Comparison of ENCODE assay signal across 19 cellular contexts in the genomic region with DNA sequence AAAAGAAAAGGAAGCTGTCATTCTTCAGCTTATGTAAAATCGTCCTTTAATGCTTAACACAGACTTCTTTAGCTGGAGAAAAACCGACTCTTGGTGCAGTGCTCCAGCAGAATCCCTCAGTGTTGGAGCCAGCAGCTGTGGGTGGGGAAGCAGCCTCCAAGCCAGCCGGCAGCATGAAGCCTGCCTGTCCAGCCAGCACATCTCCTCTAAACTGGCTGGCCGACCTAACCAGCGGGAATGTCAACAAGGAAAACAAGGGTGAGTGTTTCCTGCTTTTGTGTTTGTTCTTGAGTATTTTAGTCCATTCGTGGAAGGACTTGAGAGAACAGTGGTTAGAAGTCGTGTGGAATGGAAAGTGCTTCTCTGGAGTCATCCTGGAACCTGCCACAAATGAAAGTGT. TPM values are rescaled to one million over a fixed set of nuclear protein-coding genes. Genes with fewer than 3 reads are reported as not detected.
DNase-seq lines count a peak whose midpoint lies in the region; TF ChIP-seq lines count a peak whose summit lies in the region.
"Had no signal": no experiment of that assay in that cellular context is flagged by ENCODE, and none has a peak within 500 bp of the region (broad histone marks: within the 10 kb centered on the region; RNA-seq: fewer than 3 reads in every experiment).

No MANE protein-coding gene starts in this region.

- no peaks in the 10 kb centered on the region for H3K9me3 ChIP-seq in esophagus muscularis mucosa
- H3K9me3 ChIP-seq in tibial artery: no peaks in the 10 kb centered on the region
- H3K9me3 ChIP-seq: A549 had no signal

- intact Hi-C loops in esophagus muscularis mucosa (cut with DNase I) (no loop called here), tibial artery (cut with DNase I; ENCODE audit: low total_unique reads) (no loop called here)

- H3K4me3 ChIP-seq in esophagus muscularis mucosa (no peak overlapping the region), tibial artery (no peak overlapping the region)
- H3K4me3 ChIP-seq: A549 had no signal

- no peak for TF ChIP-seq CTCF in esophagus muscularis mucosa (IDR thresholded peaks at IDR 0.05)
- TF ChIP-seq CTCF in tibial artery (IDR thresholded peaks at IDR 0.05): no peak

- peaks cover 55 to 83% (median 69%) of the 10 kb centered on the region in 4 donors for H3K4me1 ChIP-seq in esophagus muscularis mucosa
- peaks cover 0 to 84% (median 40%) of the 10 kb centered on the region in 4 donors for H3K4me1 ChIP-seq in tibial artery

- TF ChIP-seq POLR2A in esophagus muscularis mucosa (IDR thresholded peaks at IDR 0.05; ENCODE audit: low read depth): no peak

- H3K9me3 Mint-ChIP-seq in activated naive CD4-positive, alpha-beta T cell treated with anti-CD3 and anti-CD28 coated beads, Interleukin-2, amount 50 U/mL, for 24 hours: no peaks in the 10 kb centered on the region
- no peaks in the 10 kb centered on the region for H3K9me3 Mint-ChIP-seq in activated naive CD4-positive, alpha-beta T cell treated with anti-CD3 and anti-CD28 coated beads, Interleukin-2, amount 10 ng/mL, durations not matched to agents 7 days and 5 days
- H3K9me3 Mint-ChIP-seq: activated naive CD8-positive, alpha-beta T cell treated with anti-CD3 and anti-CD28 coated beads, Interleukin-2, amount 10 ng/mL, durations not matched to agents 7 days and 5 days had no signal

- CTCF ChIA-PET in activated naive CD4-positive, alpha-beta T cell treated with anti-CD3 and anti-CD28 coated beads, Interleukin-2, amount 10 ng/mL, durations not matched to agents 7 days and 5 days (lab: Charles Lee): interaction anchor here (1.4 kb wide), 1 partner anchor 9 kb away, joined by 3 read pairs; no protein-coding TSS in a partner anchor

- H3K36me3 ChIP-seq in esophagus muscularis mucosa (peaks cover 43 to 95% (median 80%) of the 10 kb centered on the region in 4 donors), tibial artery (peaks cover 72 to 93% (median 84%) of the 10 kb centered on the region in 3 donors)

- H3K27me3 ChIP-seq in esophagus muscularis mucosa (no peaks in the 10 kb centered on the region), tibial artery (no peaks in the 10 kb centered on the region)

- H3K27ac Mint-ChIP-seq in activated naive CD4-positive, alpha-beta T cell treated with anti-CD3 and anti-CD28 coated beads, Interleukin-2, amount 50 U/mL, for 24 hours: peak overlapping the region; percentile 64
- H3K27ac Mint-ChIP-seq in activated naive CD4-positive, alpha-beta T cell treated with anti-CD3 and anti-CD28 coated beads, Interleukin-2, amount 10 ng/mL, durations not matched to agents 7 days and 5 days: no peak overlapping the region
- H3K27ac Mint-ChIP-seq: activated CD8-positive, alpha-beta memory T cell treated with anti-CD3 and anti-CD28 coated beads, Interleukin-2, amount 10 ng/mL, durations not matched to agents 7 days and 5 days; activated naive CD8-positive, alpha-beta T cell treated with anti-CD3 and anti-CD28 coated beads, Interleukin-2, amount 10 ng/mL, durations not matched to agents 7 days and 5 days had no signal

- peaks cover 41% of the 10 kb centered on the region for H3K4me1 Mint-ChIP-seq in activated naive CD4-positive, alpha-beta T cell treated with anti-CD3 and anti-CD28 coated beads, Interleukin-2, amount 50 U/mL, for 24 hours
- H3K4me1 Mint-ChIP-seq in activated naive CD4-positive, alpha-beta T cell treated with anti-CD3 and anti-CD28 coated beads, Interleukin-2, amount 10 ng/mL, durations not matched to agents 7 days and 5 days: peaks cover 14% of the 10 kb centered on the region

- DNase-seq in activated naive CD4-positive, alpha-beta T cell treated with anti-CD3 and anti-CD28 coated beads, Interleukin-2, amount 10 ng/mL, durations not matched to agents 7 days and 5 days: no peak
- DNase-seq in esophagus muscularis mucosa (ENCODE audit: extremely low spot score): no peak
- peak; percentile 30 for DNase-seq in myocyte (ENCODE audit: low read depth)
- DNase-seq in tibial artery: peak in 1 of 2 donors; percentile 31
- no peak for DNase-seq in 8988T
- DNase-seq in NCI-H526 treated with DMSO at 0.1 percent for 48 hours (lab: John Stamatoyannopoulos, UW): no peak
- no peak for DNase-seq in mesenteric fat pad (ENCODE audit: low spot score)
- DNase-seq: activated CD8-positive, alpha-beta memory T cell treated with anti-CD3 and anti-CD28 coated beads, Interleukin-2, amount 10 ng/mL, durations not matched to agents 7 days and 5 days; activated naive CD8-positive, alpha-beta T cell treated with anti-CD3 and anti-CD28 coated beads, Interleukin-2, amount 10 ng/mL, durations not matched to agents 7 days and 5 days; Calu3; GOT3; IMR-90; NCI-H1048; NCI-H226; retina; stimulated activated CD4-positive, alpha-beta T cell treated with anti-CD3 and anti-CD28 coated beads, Interleukin-4, amount 100 ng/mL, for 1 hour; WERI-Rb-1 had no signal

- peak overlapping the region; percentile 25 to 76 (median 66) for H3K27ac ChIP-seq in esophagus muscularis mucosa (replicated peaks in 1 of 4)
- peak overlapping the region; percentile 17 to 76 for H3K27ac ChIP-seq in tibial artery
- H3K27ac ChIP-seq: A549, WERI-Rb-1 had no signal

- peaks cover 36% of the 10 kb centered on the region for H3K36me3 Mint-ChIP-seq in activated naive CD4-positive, alpha-beta T cell treated with anti-CD3 and anti-CD28 coated beads, Interleukin-2, amount 50 U/mL, for 24 hours
- H3K36me3 Mint-ChIP-seq in activated naive CD4-positive, alpha-beta T cell treated with anti-CD3 and anti-CD28 coated beads, Interleukin-2, amount 10 ng/mL, durations not matched to agents 7 days and 5 days: peaks cover 85% of the 10 kb centered on the region

- WGBS in esophagus muscularis mucosa: 55% methylated on average over 7 of the region's 7 CpGs

- H3K4me3 Mint-ChIP-seq in activated naive CD4-positive, alpha-beta T cell treated with anti-CD3 and anti-CD28 coated beads, Interleukin-2, amount 50 U/mL, for 24 hours: no peak overlapping the region
- no peak overlapping the region for H3K4me3 Mint-ChIP-seq in activated naive CD4-positive, alpha-beta T cell treated with anti-CD3 and anti-CD28 coated beads, Interleukin-2, amount 10 ng/mL, durations not matched to agents 7 days and 5 days
- H3K4me3 Mint-ChIP-seq: activated CD8-positive, alpha-beta memory T cell treated with anti-CD3 and anti-CD28 coated beads, Interleukin-2, amount 10 ng/mL, durations not matched to agents 7 days and 5 days; activated naive CD8-positive, alpha-beta T cell treated with anti-CD3 and anti-CD28 coated beads, Interleukin-2, amount 10 ng/mL, durations not matched to agents 7 days and 5 days had no signal

- no peaks in the 10 kb centered on the region for H3K27me3 Mint-ChIP-seq in activated naive CD4-positive, alpha-beta T cell treated with anti-CD3 and anti-CD28 coated beads, Interleukin-2, amount 50 U/mL, for 24 hours
- no peaks in the 10 kb centered on the region for H3K27me3 Mint-ChIP-seq in activated naive CD4-positive, alpha-beta T cell treated with anti-CD3 and anti-CD28 coated beads, Interleukin-2, amount 10 ng/mL, durations not matched to agents 7 days and 5 days
- H3K27me3 Mint-ChIP-seq: activated CD8-positive, alpha-beta memory T cell treated with anti-CD3 and anti-CD28 coated beads, Interleukin-2, amount 10 ng/mL, durations not matched to agents 7 days and 5 days; activated naive CD8-positive, alpha-beta T cell treated with anti-CD3 and anti-CD28 coated beads, Interleukin-2, amount 10 ng/mL, durations not matched to agents 7 days and 5 days had no signal

- TF ChIP-seq EP300 in esophagus muscularis mucosa (IDR thresholded peaks at IDR 0.05): no peak

RNA-seq across cellular contexts. Expression of gene KDM3A, which starts 38.9 kb away (rescaled TPM):
- total RNA-seq in esophagus muscularis mucosa (10 to 100 TPM; 37.3 to 68.6 (median 52.0) TPM), myocyte (25.2 and 26.1 TPM in 2 replicates), mesenteric fat pad (22.1 TPM)
- polyA plus RNA-seq in myocyte (2012): 18.2 TPM
